ENCODE assay signal across 1 cellular context in the genomic region with DNA sequence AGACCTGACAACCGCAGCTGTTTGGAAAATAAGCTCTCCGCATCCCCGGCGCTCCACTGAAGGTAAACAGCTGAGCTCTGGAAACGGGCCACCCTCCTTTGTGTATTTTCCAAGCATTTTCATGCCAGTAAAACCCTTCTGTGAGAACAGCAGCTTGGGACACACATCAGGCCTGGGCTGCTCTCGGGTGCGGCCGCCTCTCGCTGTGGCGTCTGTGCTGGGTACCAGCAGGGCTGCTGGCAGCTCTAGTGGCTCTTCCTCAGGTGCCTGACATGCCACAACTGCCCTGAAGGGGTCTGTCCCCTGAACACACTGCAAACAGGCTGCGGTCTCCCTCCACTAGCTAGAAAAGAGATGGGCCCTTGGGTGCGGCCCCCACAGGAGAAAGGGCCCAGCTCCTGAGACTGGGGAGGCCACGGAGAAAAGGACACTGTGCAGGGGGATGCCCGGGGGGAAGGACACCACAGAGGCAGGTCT.
TF ChIP-seq lines count a peak whose summit lies in the region.

No MANE protein-coding gene starts in this region.

TF ChIP-seq in HepG2, 621 proteins besides CTCF, POLR2A, EP300 and RAD21 (continued from another document and continues in another):
- TF ChIP-seq ZBTB37 (CRISPR knock-in tag; IDR thresholded peaks at IDR 0.05), result no peak
- no peak for TF ChIP-seq ZC3H4 (CRISPR knock-in tag; IDR thresholded peaks at IDR 0.05; ENCODE audit: borderline replicate concordance)
- TF ChIP-seq ZNF12 (CRISPR knock-in tag; IDR thresholded peaks at IDR 0.05), result no peak
- TF ChIP-seq CAMTA2 (CRISPR knock-in tag; IDR thresholded peaks at IDR 0.05; ENCODE audit: borderline replicate concordance), result 0 out of 2 replicates have a peak, but pooled peaks have one; percentile 8
- peak; percentile 70 for TF ChIP-seq ZNF407 (CRISPR knock-in tag; IDR thresholded peaks at IDR 0.05; ENCODE audit: not compliant biosample characterization)
- TF ChIP-seq SMAD9 (CRISPR knock-in tag; IDR thresholded peaks at IDR 0.05), result 0 out of 2 replicates have a peak, but pooled peaks have one; percentile 45
- no peak for TF ChIP-seq POLR2G (IDR thresholded peaks at IDR 0.05; ENCODE audit: low read depth, low read length)
- TF ChIP-seq, protein P1, sequence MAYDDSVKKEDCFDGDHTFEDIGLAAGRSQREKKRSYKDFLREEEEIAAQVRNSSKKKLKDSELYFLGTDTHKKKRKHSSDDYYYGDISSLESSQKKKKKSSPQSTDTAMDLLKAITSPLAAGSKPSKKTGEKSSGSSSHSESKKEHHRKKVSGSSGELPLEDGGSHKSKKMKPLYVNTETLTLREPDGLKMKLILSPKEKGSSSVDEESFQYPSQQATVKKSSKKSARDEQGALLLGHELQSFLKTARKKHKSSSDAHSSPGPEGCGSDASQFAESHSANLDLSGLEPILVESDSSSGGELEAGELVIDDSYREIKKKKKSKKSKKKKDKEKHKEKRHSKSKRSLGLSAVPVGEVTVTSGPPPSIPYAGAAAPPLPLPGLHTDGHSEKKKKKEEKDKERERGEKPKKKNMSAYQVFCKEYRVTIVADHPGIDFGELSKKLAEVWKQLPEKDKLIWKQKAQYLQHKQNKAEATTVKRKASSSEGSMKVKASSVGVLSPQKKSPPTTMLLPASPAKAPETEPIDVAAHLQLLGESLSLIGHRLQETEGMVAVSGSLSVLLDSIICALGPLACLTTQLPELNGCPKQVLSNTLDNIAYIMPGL (CRISPR knock-in tag; IDR thresholded peaks at IDR 0.05; ENCODE audit: borderline replicate concordance in 1 of 2, low read depth in 1 of 2), result 0 out of 4 replicates have a peak, but pooled peaks of 1 of the 2 experiments have one; percentile 17
- 0 out of 2 replicates have a peak, but pooled peaks have one; percentile 15 for TF ChIP-seq FOXA3 (CRISPR knock-in tag; IDR thresholded peaks at IDR 0.05)
- TF ChIP-seq, protein P2, sequence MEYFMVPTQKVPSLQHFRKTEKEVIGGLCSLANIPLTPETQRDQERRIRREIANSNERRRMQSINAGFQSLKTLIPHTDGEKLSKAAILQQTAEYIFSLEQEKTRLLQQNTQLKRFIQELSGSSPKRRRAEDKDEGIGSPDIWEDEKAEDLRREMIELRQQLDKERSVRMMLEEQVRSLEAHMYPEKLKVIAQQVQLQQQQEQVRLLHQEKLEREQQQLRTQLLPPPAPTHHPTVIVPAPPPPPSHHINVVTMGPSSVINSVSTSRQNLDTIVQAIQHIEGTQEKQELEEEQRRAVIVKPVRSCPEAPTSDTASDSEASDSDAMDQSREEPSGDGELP (IDR thresholded peaks at IDR 0.05; ENCODE audit: borderline replicate concordance, low read depth), result peak; percentile 57; the same call in 1 of the 2 replicates
- TF ChIP-seq NFKB2 (CRISPR knock-in tag; IDR thresholded peaks at IDR 0.05; ENCODE audit: borderline replicate concordance), result 0 out of 2 replicates have a peak, but pooled peaks have one; percentile 14
- TF ChIP-seq HNF1B (CRISPR knock-in tag; IDR thresholded peaks at IDR 0.05), result no peak
- TF ChIP-seq, protein P3, sequence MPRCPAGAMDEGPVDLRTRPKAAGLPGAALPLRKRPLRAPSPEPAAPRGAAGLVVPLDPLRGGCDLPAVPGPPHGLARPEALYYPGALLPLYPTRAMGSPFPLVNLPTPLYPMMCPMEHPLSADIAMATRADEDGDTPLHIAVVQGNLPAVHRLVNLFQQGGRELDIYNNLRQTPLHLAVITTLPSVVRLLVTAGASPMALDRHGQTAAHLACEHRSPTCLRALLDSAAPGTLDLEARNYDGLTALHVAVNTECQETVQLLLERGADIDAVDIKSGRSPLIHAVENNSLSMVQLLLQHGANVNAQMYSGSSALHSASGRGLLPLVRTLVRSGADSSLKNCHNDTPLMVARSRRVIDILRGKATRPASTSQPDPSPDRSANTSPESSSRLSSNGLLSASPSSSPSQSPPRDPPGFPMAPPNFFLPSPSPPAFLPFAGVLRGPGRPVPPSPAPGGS (CRISPR knock-in tag; IDR thresholded peaks at IDR 0.05), result 0 out of 2 replicates have a peak, but pooled peaks have one; percentile 57
- TF ChIP-seq ZSCAN31 (CRISPR knock-in tag; IDR thresholded peaks at IDR 0.05; ENCODE audit: low read depth), result 0 out of 2 replicates have a peak, but pooled peaks have one; percentile 9
- TF ChIP-seq SAP130 (CRISPR knock-in tag; IDR thresholded peaks at IDR 0.05; ENCODE audit: low read depth), result 0 out of 2 replicates have a peak, but pooled peaks have one; percentile 8
- 0 out of 2 replicates have a peak, but pooled peaks have one; percentile 18 for TF ChIP-seq ZBTB7B (CRISPR knock-in tag; IDR thresholded peaks at IDR 0.05)
- no peak for TF ChIP-seq FOXA1 (IDR thresholded peaks at IDR 0.05)
- TF ChIP-seq FOXA1 (CRISPR knock-in tag; IDR thresholded peaks at IDR 0.05), result peak; percentile 30; the same call in 1 of the 2 replicates
- no peak for TF ChIP-seq ZNF274 (CRISPR knock-in tag; IDR thresholded peaks at IDR 0.05)
- TF ChIP-seq BRD4 (CRISPR knock-in tag; IDR thresholded peaks at IDR 0.05), result peak; percentile 31; the same call in 1 of the 2 replicates
- no peak for TF ChIP-seq ZSCAN12 (CRISPR knock-in tag; IDR thresholded peaks at IDR 0.05)
- TF ChIP-seq SMC3 (IDR thresholded peaks at IDR 0.05; ENCODE audit: low read length), result 0 out of 2 replicates have a peak, but pooled peaks have one; percentile 14
- TF ChIP-seq FOXO4 (CRISPR knock-in tag; conservative IDR thresholded peaks at IDR 0.05), result 0 out of 2 replicates have a peak, but pooled peaks have one; percentile 71
- TF ChIP-seq REST (IDR thresholded peaks at IDR 0.05; ENCODE audit: borderline replicate concordance in 1 of 2, low read depth in 1 of 2, low read length in 2 of 2), result no peak
- TF ChIP-seq RBM39 (IDR thresholded peaks at IDR 0.05; ENCODE audit: low read depth, low read length, poor library complexity, severe bottlenecking), result peak; percentile 79
- peak; percentile 30 for TF ChIP-seq U2AF1 (optimal IDR thresholded peaks at IDR 0.05; ENCODE audit: low read depth, low read length)
- TF ChIP-seq, protein P4, sequence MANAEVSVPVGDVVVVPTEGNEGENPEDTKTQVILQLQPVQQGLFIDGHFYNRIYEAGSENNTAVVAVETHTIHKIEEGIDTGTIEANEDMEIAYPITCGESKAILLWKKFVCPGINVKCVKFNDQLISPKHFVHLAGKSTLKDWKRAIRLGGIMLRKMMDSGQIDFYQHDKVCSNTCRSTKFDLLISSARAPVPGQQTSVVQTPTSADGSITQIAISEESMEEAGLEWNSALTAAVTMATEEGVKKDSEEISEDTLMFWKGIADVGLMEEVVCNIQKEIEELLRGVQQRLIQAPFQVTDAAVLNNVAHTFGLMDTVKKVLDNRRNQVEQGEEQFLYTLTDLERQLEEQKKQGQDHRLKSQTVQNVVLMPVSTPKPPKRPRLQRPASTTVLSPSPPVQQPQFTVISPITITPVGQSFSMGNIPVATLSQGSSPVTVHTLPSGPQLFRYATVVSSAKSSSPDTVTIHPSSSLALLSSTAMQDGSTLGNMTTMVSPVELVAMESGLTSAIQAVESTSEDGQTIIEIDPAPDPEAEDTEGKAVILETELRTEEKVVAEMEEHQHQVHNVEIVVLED (CRISPR knock-in tag; IDR thresholded peaks at IDR 0.05; ENCODE audit: borderline replicate concordance), result 0 out of 2 replicates have a peak, but pooled peaks have one; percentile 12
